ENCODE assay signal across 3 cellular contexts in the genomic region with DNA sequence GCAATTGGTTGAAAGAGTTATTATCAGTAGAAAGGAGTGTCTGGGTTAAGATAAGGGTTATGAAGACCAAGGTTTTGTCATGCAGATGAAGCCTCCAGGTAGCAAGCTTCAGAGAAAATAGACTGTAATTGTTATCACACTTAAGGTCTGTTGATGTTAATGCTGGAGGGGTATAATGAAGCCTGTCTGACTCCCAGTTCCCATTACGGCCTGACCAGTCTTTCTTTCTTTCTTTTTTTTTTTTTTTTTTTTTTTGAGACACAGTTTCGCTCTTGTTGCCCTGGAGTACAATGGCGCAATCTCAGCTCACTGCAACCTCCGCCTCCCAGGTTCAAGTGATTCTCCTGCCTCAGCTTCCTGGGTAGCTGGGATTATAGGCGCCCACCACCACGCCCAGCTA.
TF ChIP-seq lines count a peak whose summit lies in the region.

No MANE protein-coding gene starts in this region.

TF ChIP-seq in GM23338, 12 proteins besides CTCF, POLR2A, EP300 and RAD21:
- 0 out of 2 replicates have a peak, but pooled peaks have one; percentile 26 for TF ChIP-seq NANOG (IDR thresholded peaks at IDR 0.05; ENCODE audit: borderline replicate concordance)

TF ChIP-seq in WTC11, 78 proteins besides CTCF, POLR2A, EP300 and RAD21:
- TF ChIP-seq, protein P1, sequence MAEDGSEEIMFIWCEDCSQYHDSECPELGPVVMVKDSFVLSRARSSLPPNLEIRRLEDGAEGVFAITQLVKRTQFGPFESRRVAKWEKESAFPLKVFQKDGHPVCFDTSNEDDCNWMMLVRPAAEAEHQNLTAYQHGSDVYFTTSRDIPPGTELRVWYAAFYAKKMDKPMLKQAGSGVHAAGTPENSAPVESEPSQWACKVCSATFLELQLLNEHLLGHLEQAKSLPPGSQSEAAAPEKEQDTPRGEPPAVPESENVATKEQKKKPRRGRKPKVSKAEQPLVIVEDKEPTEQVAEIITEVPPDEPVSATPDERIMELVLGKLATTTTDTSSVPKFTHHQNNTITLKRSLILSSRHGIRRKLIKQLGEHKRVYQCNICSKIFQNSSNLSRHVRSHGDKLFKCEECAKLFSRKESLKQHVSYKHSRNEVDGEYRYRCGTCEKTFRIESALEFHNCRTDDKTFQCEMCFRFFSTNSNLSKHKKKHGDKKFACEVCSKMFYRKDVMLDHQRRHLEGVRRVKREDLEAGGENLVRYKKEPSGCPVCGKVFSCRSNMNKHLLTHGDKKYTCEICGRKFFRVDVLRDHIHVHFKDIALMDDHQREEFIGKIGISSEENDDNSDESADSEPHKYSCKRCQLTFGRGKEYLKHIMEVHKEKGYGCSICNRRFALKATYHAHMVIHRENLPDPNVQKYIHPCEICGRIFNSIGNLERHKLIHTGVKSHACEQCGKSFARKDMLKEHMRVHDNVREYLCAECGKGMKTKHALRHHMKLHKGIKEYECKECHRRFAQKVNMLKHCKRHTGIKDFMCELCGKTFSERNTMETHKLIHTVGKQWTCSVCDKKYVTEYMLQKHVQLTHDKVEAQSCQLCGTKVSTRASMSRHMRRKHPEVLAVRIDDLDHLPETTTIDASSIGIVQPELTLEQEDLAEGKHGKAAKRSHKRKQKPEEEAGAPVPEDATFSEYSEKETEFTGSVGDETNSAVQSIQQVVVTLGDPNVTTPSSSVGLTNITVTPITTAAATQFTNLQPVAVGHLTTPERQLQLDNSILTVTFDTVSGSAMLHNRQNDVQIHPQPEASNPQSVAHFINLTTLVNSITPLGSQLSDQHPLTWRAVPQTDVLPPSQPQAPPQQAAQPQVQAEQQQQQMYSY (CRISPR knock-in tag; IDR thresholded peaks at IDR 0.05), result peak; percentile 78

TF ChIP-seq in H1, 55 proteins besides CTCF, POLR2A, EP300 and RAD21:
- TF ChIP-seq SP1 (IDR thresholded peaks at IDR 0.05; ENCODE audit: low read depth, low read length), result peak; percentile 18; the same call in 1 of the 2 replicates
- TF ChIP-seq CEBPB (IDR thresholded peaks at IDR 0.05; ENCODE audit: low read depth, low read length), result 0 out of 2 replicates have a peak, but pooled peaks have one; percentile 55
TF ChIP-seq in H1: peak in this region for 2; not testable (repeated sequence) for 53.
